In genomic region chr2:27663463-27664244, GRCh38 we compare ENCODE assay signal across 1 cellular context.
TF ChIP-seq lines count a peak whose summit lies in the region.

SLC4A1AP (plus strand) TSS chr2:27663889; CDS start chr2:27663915, 26 bp downstream.
SUPT7L (minus strand) TSS chr2:27663614; CDS start chr2:27662192, 1,422 bp downstream.

TF ChIP-seq in HepG2, 621 proteins besides CTCF, POLR2A, EP300 and RAD21 (continued from another document and continues in another):
- TF ChIP-seq ZNF687 (CRISPR knock-in tag; IDR thresholded peaks at IDR 0.05) (peak; percentile 93), ZNF484 (CRISPR knock-in tag; IDR thresholded peaks at IDR 0.05; ENCODE audit: borderline replicate concordance, low read depth) (no peak), ZSCAN9 (CRISPR knock-in tag; IDR thresholded peaks at IDR 0.05; ENCODE audit: borderline replicate concordance) (peak; percentile 98), RCOR2 (CRISPR knock-in tag; IDR thresholded peaks at IDR 0.05) (no peak), E2F5 (CRISPR knock-in tag; conservative IDR thresholded peaks at IDR 0.05) (peak; percentile 12; the same call in 1 of the 2 replicates), ZNF451 (CRISPR knock-in tag; IDR thresholded peaks at IDR 0.05) (peak; percentile 4; the same call in 1 of the 2 replicates), LCORL (IDR thresholded peaks at IDR 0.05) (peak; percentile 53; the same call in 1 of the 2 replicates), LCORL (CRISPR knock-in tag; IDR thresholded peaks at IDR 0.05) (peak; percentile 47; the same call in 1 of the 2 replicates), ZNF83 (CRISPR knock-in tag; IDR thresholded peaks at IDR 0.05; ENCODE audit: borderline replicate concordance) (no peak; the same call in 1 of the 2 replicates), ARID4A (CRISPR knock-in tag; IDR thresholded peaks at IDR 0.05; ENCODE audit: borderline replicate concordance) (peak; percentile 96), HHEX (CRISPR knock-in tag; IDR thresholded peaks at IDR 0.05) (peak; percentile 73), TOE1 (CRISPR knock-in tag; IDR thresholded peaks at IDR 0.05) (peak; percentile 66; the same call in 1 of the 2 replicates), HES4 (CRISPR knock-in tag; IDR thresholded peaks at IDR 0.05; ENCODE audit: borderline replicate concordance) (no peak; the same call in none of the 2 replicates), ZNF567 (CRISPR knock-in tag; IDR thresholded peaks at IDR 0.05; ENCODE audit: borderline replicate concordance) (peak; percentile 20; the same call in 1 of the 2 replicates), ZNF280B (CRISPR knock-in tag; IDR thresholded peaks at IDR 0.05; ENCODE audit: borderline replicate concordance) (no peak; the same call in 1 of the 2 replicates), PRPF4 (IDR thresholded peaks at IDR 0.05; ENCODE audit: low read depth, low read length, poor library complexity, severe bottlenecking) (peak; percentile 62), ZMYM2 (CRISPR knock-in tag; IDR thresholded peaks at IDR 0.05) (peak; percentile 66; the same call in 1 of the 2 replicates), ZFP36L2 (CRISPR knock-in tag; IDR thresholded peaks at IDR 0.05) (peak; percentile 93; the same call in 1 of the 2 replicates), ZHX2 (IDR thresholded peaks at IDR 0.05; ENCODE audit: low read depth) (peak; percentile 81), ZHX2 (CRISPR knock-in tag; IDR thresholded peaks at IDR 0.05; ENCODE audit: borderline replicate concordance) (peak; percentile 91), E2F2 (CRISPR knock-in tag; IDR thresholded peaks at IDR 0.05; ENCODE audit: borderline replicate concordance) (peak; percentile 75; the same call in 1 of the 2 replicates), HOMEZ (CRISPR knock-in tag; IDR thresholded peaks at IDR 0.05; ENCODE audit: low read depth) (no peak), ZBTB7A (CRISPR knock-in tag; IDR thresholded peaks at IDR 0.05) (no peak), ZNF713 (CRISPR knock-in tag; IDR thresholded peaks at IDR 0.05) (no peak), ATF5 (CRISPR knock-in tag; IDR thresholded peaks at IDR 0.05; ENCODE audit: low read depth) (peak; percentile 92), GMEB2 (CRISPR knock-in tag; IDR thresholded peaks at IDR 0.05; ENCODE audit: low read depth) (peak; percentile 19; the same call in 1 of the 2 replicates), BORCS8-MEF2B (CRISPR knock-in tag; IDR thresholded peaks at IDR 0.05) (peak; percentile 96), TRAFD1 (CRISPR knock-in tag; IDR thresholded peaks at IDR 0.05; ENCODE audit: borderline replicate concordance) (no peak)
